Comparison of ENCODE assay signal across 28 cellular contexts in genomic region chr2:111981666-111982065, GRCh38.
"Had no signal": no experiment of that assay in that cellular context is flagged by ENCODE, and none has a peak within 500 bp of the region (broad histone marks: within the 10 kb centered on the region; RNA-seq: fewer than 3 reads in every experiment).

No MANE protein-coding gene starts in this region.

- H3K27ac ChIP-seq: stomach, suprapubic skin, testis, thoracic aorta, thyroid gland, tibial artery, tibial nerve, transverse colon, upper lobe of left lung, upper lobe of right lung, uterus, vagina had no signal

- H3K27me3 ChIP-seq: stomach, suprapubic skin, testis, thyroid gland, tibial artery, tibial nerve, transverse colon, upper lobe of left lung, upper lobe of right lung, uterus, vagina had no signal

- ATAC-seq: stimulated activated memory B cell treated with anti-CD40 and anti-IgM and Interleukin-4, amounts not matched to agents 10 μg/mL and 1 μg/mL and 100 μg/mL, for 72 hours; stimulated activated naive B cell treated with anti-CD40 and anti-IgM and Interleukin-4, amounts not matched to agents 10 μg/mL and 1 μg/mL and 100 μg/mL, for 72 hours; stimulated activated naive CD8-positive, alpha-beta T cell treated with anti-CD3 and anti-CD28 coated beads, Interleukin-15, amount 100 ng/mL, for 72 hours; stimulated activated naive CD8-positive, alpha-beta T cell treated with anti-CD3 and anti-CD28 coated beads, Interleukin-15, Interleukin-2, amounts not matched to agents 100 U/mL and 50 U/mL, for 24 hours; upper lobe of right lung had no signal

- H3K27me3 Mint-ChIP-seq: stimulated activated naive CD8-positive, alpha-beta T cell treated with anti-CD3 and anti-CD28 coated beads, Interleukin-15, amount 100 ng/mL, for 72 hours had no signal

- DNase-seq: stimulated activated CD4-positive, alpha-beta T cell treated with anti-CD3 and anti-CD28 coated beads, Interleukin-2, amount 100 ng/mL, for 24 hours; stimulated activated CD4-positive, alpha-beta T cell treated with anti-CD3 and anti-CD28 coated beads, Interleukin-2, amount 100 ng/mL, for 48 hours; stimulated activated CD4-positive, alpha-beta T cell treated with anti-CD3 and anti-CD28 coated beads, Interleukin-4, amount 100 ng/mL, for 1 hour; stimulated activated CD4-positive, alpha-beta T cell treated with anti-CD3 and anti-CD28 coated beads, Interleukin-4, amount 100 ng/mL, for 24 hours; stimulated activated CD4-positive, alpha-beta T cell treated with anti-CD3 and anti-CD28 coated beads, Interleukin-4, amount 100 ng/mL, for 4 hours; stimulated activated CD8-positive, alpha-beta memory T cell treated with anti-CD3 and anti-CD28 coated beads, Interleukin-4, amount 100 ng/mL, for 48 hours; stimulated activated naive B cell treated with anti-CD40 and anti-IgM and Interleukin-4, amounts not matched to agents 10 μg/mL and 1 μg/mL and 100 μg/mL, for 72 hours; stimulated activated naive CD4-positive, alpha-beta T cell; stimulated activated naive CD4-positive, alpha-beta T cell treated with Interleukin-2 at 50 U/mL for 16 hours; stimulated activated naive CD8-positive, alpha-beta T cell treated with anti-CD3 and anti-CD28 coated beads, Interleukin-15, amount 100 ng/mL, for 72 hours; stimulated activated naive CD8-positive, alpha-beta T cell treated with anti-CD3 and anti-CD28 coated beads, Interleukin-15, Interleukin-2, amounts not matched to agents 100 U/mL and 50 U/mL, for 24 hours; stomach; substantia nigra; testis; thyroid gland; tibial artery; transverse colon; trophoblast cell; upper lobe of left lung; upper lobe of right lung; uterus had no signal

- H3K36me3 ChIP-seq: uterus had no signal

- H3K4me3 Mint-ChIP-seq: stimulated activated memory B cell treated with anti-CD40 and anti-IgM and Interleukin-4, amounts not matched to agents 10 μg/mL and 1 μg/mL and 100 μg/mL, for 72 hours; stimulated activated naive B cell treated with anti-CD40 and anti-IgM and Interleukin-4, amounts not matched to agents 10 μg/mL and 1 μg/mL and 100 μg/mL, for 72 hours; stimulated activated naive CD8-positive, alpha-beta T cell treated with anti-CD3 and anti-CD28 coated beads, Interleukin-15, amount 100 ng/mL, for 72 hours; stimulated activated naive CD8-positive, alpha-beta T cell treated with anti-CD3 and anti-CD28 coated beads, Interleukin-15, Interleukin-2, amounts not matched to agents 100 ng/mL and 50 ng/mL, for 24 hours had no signal

- H3K4me1 ChIP-seq: stomach, thyroid gland, tibial artery, upper lobe of left lung, upper lobe of right lung, uterus had no signal

- H3K27ac Mint-ChIP-seq: stimulated activated memory B cell treated with anti-CD40 and anti-IgM and Interleukin-4, amounts not matched to agents 10 μg/mL and 1 μg/mL and 100 μg/mL, for 72 hours; stimulated activated naive B cell treated with anti-CD40 and anti-IgM and Interleukin-4, amounts not matched to agents 10 μg/mL and 1 μg/mL and 100 μg/mL, for 72 hours; stimulated activated naive CD8-positive, alpha-beta T cell treated with anti-CD3 and anti-CD28 coated beads, Interleukin-15, amount 100 ng/mL, for 72 hours had no signal

- H3K36me3 Mint-ChIP-seq: stimulated activated memory B cell treated with anti-CD40 and anti-IgM and Interleukin-4, amounts not matched to agents 10 μg/mL and 1 μg/mL and 100 μg/mL, for 72 hours had no signal

- FAIRE-seq: urothelium cell line had no signal

- H3K4me1 Mint-ChIP-seq: stimulated activated naive B cell treated with anti-CD40 and anti-IgM and Interleukin-4, amounts not matched to agents 10 μg/mL and 1 μg/mL and 100 μg/mL, for 72 hours had no signal

- H3K9me3 ChIP-seq: stomach, suprapubic skin, testis, thoracic aorta, thyroid gland, tibial artery, transverse colon, uterus, vagina had no signal

- H3K4me3 ChIP-seq: stomach, suprapubic skin, testis, thoracic aorta, thyroid gland, tibial artery, tibial nerve, transverse colon, upper lobe of left lung, upper lobe of right lung, uterus, vagina had no signal
